In the genomic region with DNA sequence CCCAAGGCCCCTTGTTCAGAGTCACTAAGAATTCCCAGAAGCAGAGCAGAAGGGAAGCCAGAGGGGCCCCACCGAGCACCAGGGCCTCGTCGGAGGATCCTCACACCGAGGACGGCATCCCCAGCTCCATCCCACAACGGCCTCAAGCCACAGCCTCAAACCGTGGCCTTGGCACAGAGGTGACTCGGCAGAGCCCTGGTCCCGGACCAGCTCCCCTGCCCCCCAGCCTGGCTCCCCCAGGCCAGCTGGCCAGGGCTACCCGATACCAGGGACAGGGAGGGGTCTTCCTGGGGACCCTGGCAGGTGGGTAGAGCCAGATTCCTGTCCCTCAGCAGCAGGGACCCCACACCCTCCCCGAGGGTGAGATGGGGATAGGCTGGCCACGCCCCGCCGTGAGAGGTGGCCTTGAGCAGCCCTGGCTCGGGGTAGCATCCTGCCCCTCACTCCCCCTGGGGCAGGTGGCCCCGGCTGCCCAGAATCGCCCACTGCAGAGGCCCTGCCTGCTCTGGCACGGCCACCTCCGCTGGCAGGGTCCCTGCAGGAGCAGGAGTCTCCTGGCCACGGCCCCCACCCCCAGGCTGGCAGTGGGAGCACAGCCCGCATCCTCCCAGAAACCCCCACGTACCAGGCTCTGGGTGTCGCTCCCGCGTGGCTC, we compare ENCODE assay signal across 22 cellular contexts. TPM values are rescaled to one million over a fixed set of nuclear protein-coding genes. Genes with fewer than 3 reads are reported as not detected.
A peak's percentile ranks its signal among the peaks of the same experiment; 100 is the strongest.
DNase-seq lines count a peak whose midpoint lies in the region; ATAC-seq and TF ChIP-seq lines count a peak whose summit lies in the region.
"Had no signal": no experiment of that assay in that cellular context is flagged by ENCODE, and none has a peak within 500 bp of the region (broad histone marks: within the 10 kb centered on the region; RNA-seq: fewer than 3 reads in every experiment).

No MANE protein-coding gene starts in this region.

- no peak overlapping the region for H3K27ac Mint-ChIP-seq in activated naive CD8-positive, alpha-beta T cell treated with anti-CD3 and anti-CD28 coated beads, Interleukin-2, amount 10 ng/mL, durations not matched to agents 7 days and 5 days
- H3K27ac Mint-ChIP-seq in activated naive CD8-positive, alpha-beta T cell treated with anti-CD3 and anti-CD28 coated beads for 36 hours: no peak overlapping the region
- peak overlapping the region; percentile 71 to 90 for H3K27ac Mint-ChIP-seq in natural killer cell
- H3K27ac Mint-ChIP-seq: activated CD4-positive, alpha-beta memory T cell treated with anti-CD3 and anti-CD28 coated beads, Interleukin-2, amount 10 ng/mL, durations not matched to agents 7 days and 5 days; activated naive CD4-positive, alpha-beta T cell treated with anti-CD3 and anti-CD28 coated beads, Interleukin-2, amount 50 U/mL, for 24 hours had no signal

- no peaks in the 10 kb centered on the region for H3K36me3 ChIP-seq in esophagus muscularis mucosa
- no peaks in the 10 kb centered on the region for H3K36me3 ChIP-seq in tibial nerve
- H3K36me3 ChIP-seq in uterus: no peaks in the 10 kb centered on the region

- H3K4me3 ChIP-seq in esophagus muscularis mucosa (peak overlapping the region; percentile 34 to 48 (median 38)), tibial nerve (peak overlapping the region; percentile 7 to 31 (median 22)), uterus (no peak overlapping the region)
- H3K4me3 ChIP-seq: body of pancreas had no signal

- no peaks in the 10 kb centered on the region for H3K9me3 Mint-ChIP-seq in activated naive CD8-positive, alpha-beta T cell treated with anti-CD3 and anti-CD28 coated beads, Interleukin-2, amount 10 ng/mL, durations not matched to agents 7 days and 5 days
- H3K9me3 Mint-ChIP-seq in activated naive CD8-positive, alpha-beta T cell treated with anti-CD3 and anti-CD28 coated beads for 36 hours: no peaks in the 10 kb centered on the region
- H3K9me3 Mint-ChIP-seq in natural killer cell: no peaks in the 10 kb centered on the region
- H3K9me3 Mint-ChIP-seq: activated CD4-positive, alpha-beta memory T cell treated with anti-CD3 and anti-CD28 coated beads, Interleukin-2, amount 10 ng/mL, durations not matched to agents 7 days and 5 days; activated naive CD4-positive, alpha-beta T cell treated with anti-CD3 and anti-CD28 coated beads, Interleukin-2, amount 50 U/mL, for 24 hours; activated T-cell treated with anti-CD3 and anti-CD28 coated beads, Interleukin-2, amount 50 U/mL, for 4 hours had no signal

- DNase-seq in activated naive CD8-positive, alpha-beta T cell treated with anti-CD3 and anti-CD28 coated beads, Interleukin-2, amount 10 ng/mL, durations not matched to agents 7 days and 5 days: peak; percentile 36
- no peak for DNase-seq in activated naive CD8-positive, alpha-beta T cell treated with anti-CD3 and anti-CD28 coated beads for 36 hours
- no peak for DNase-seq in esophagus muscularis mucosa (ENCODE audit: extremely low spot score)
- no peak for DNase-seq in natural killer cell
- DNase-seq in tibial nerve (ENCODE audit: low spot score in 2 of 2): no peak
- no peak for DNase-seq in uterus
- DNase-seq: activated CD4-positive, CD25-positive, alpha-beta regulatory T cell; activated T-cell treated with anti-CD3 and anti-CD28 coated beads, Interleukin-2, amount 50 U/mL, for 4 hours; erythroblast; mesendoderm; NCI-H187; stimulated activated CD4-positive, alpha-beta T cell treated with anti-CD3 and anti-CD28 coated beads, Interleukin-15, amount 100 ng/mL, for 24 hours; T-helper 9 cell; trophoblast cell had no signal

- no peaks in the 10 kb centered on the region for H3K9me3 ChIP-seq in esophagus muscularis mucosa
- H3K9me3 ChIP-seq in tibial nerve: no peaks in the 10 kb centered on the region
- no peaks in the 10 kb centered on the region for H3K9me3 ChIP-seq in uterus
- H3K9me3 ChIP-seq: body of pancreas had no signal

- peaks cover 5% of the 10 kb centered on the region for H3K27me3 Mint-ChIP-seq in activated naive CD8-positive, alpha-beta T cell treated with anti-CD3 and anti-CD28 coated beads, Interleukin-2, amount 10 ng/mL, durations not matched to agents 7 days and 5 days
- H3K27me3 Mint-ChIP-seq in activated naive CD8-positive, alpha-beta T cell treated with anti-CD3 and anti-CD28 coated beads for 36 hours: peaks cover 16% of the 10 kb centered on the region
- peaks cover 0 to 4% of the 10 kb centered on the region in 2 donors for H3K27me3 Mint-ChIP-seq in natural killer cell (ENCODE audit: low read depth in 2 of 2)
- H3K27me3 Mint-ChIP-seq: activated naive CD4-positive, alpha-beta T cell treated with anti-CD3 and anti-CD28 coated beads, Interleukin-2, amount 50 U/mL, for 24 hours had no signal

- H3K4me1 ChIP-seq in esophagus muscularis mucosa (peaks cover under 1 to 17% (median 13%) of the 10 kb centered on the region in 4 donors), tibial nerve (peaks cover 0 to 28% (median 0%) of the 10 kb centered on the region in 4 donors), uterus (no peaks in the 10 kb centered on the region)

- peak; percentile 19 for ATAC-seq in activated naive CD8-positive, alpha-beta T cell treated with anti-CD3 and anti-CD28 coated beads, Interleukin-2, amount 10 ng/mL, durations not matched to agents 7 days and 5 days (ENCODE audit: low read depth)
- ATAC-seq in natural killer cell: peak; percentile 19 to 40 (median 38)
- ATAC-seq in HG03025 (IDR thresholded peaks at IDR 0.05; ENCODE audit: low FRiP score, unreplicated experiment): no peak
- no peak for ATAC-seq in GM21576 (IDR thresholded peaks at IDR 0.05; ENCODE audit: unreplicated experiment)
- ATAC-seq: body of pancreas, SK-N-SH treated with all-trans-retinoic acid at 6 μM for 48 hours had no signal

- TF ChIP-seq POLR2A in esophagus muscularis mucosa (IDR thresholded peaks at IDR 0.05; ENCODE audit: low read depth) (no peak), tibial nerve (IDR thresholded peaks at IDR 0.05) (no peak), uterus (IDR thresholded peaks at IDR 0.05) (no peak)

- TF ChIP-seq EP300 in esophagus muscularis mucosa (IDR thresholded peaks at IDR 0.05): no peak
- no peak for TF ChIP-seq EP300 in tibial nerve (IDR thresholded peaks at IDR 0.05)

- intact Hi-C loops in esophagus muscularis mucosa (cut with DNase I): no loop called here
- intact Hi-C loops in natural killer cell (cut with micrococcal nuclease): no loop called here
- intact Hi-C loops in uterus (cut with DNase I; ENCODE audit: low total_unique reads): no loop called here

- no peak overlapping the region for H3K4me3 Mint-ChIP-seq in activated naive CD8-positive, alpha-beta T cell treated with anti-CD3 and anti-CD28 coated beads, Interleukin-2, amount 10 ng/mL, durations not matched to agents 7 days and 5 days
- no peak overlapping the region for H3K4me3 Mint-ChIP-seq in activated naive CD8-positive, alpha-beta T cell treated with anti-CD3 and anti-CD28 coated beads for 36 hours
- H3K4me3 Mint-ChIP-seq in natural killer cell: peak overlapping the region; percentile 31
- H3K4me3 Mint-ChIP-seq: activated CD4-positive, alpha-beta memory T cell treated with anti-CD3 and anti-CD28 coated beads, Interleukin-2, amount 10 ng/mL, durations not matched to agents 7 days and 5 days; activated T-cell treated with anti-CD3 and anti-CD28 coated beads, Interleukin-2, amount 50 U/mL, for 4 hours had no signal

- H3K4me1 Mint-ChIP-seq in activated naive CD8-positive, alpha-beta T cell treated with anti-CD3 and anti-CD28 coated beads, Interleukin-2, amount 10 ng/mL, durations not matched to agents 7 days and 5 days: no peaks in the 10 kb centered on the region
- no peaks in the 10 kb centered on the region for H3K4me1 Mint-ChIP-seq in activated naive CD8-positive, alpha-beta T cell treated with anti-CD3 and anti-CD28 coated beads for 36 hours
- peaks cover 4 to 18% of the 10 kb centered on the region in 2 donors for H3K4me1 Mint-ChIP-seq in natural killer cell
- H3K4me1 Mint-ChIP-seq: activated CD4-positive, alpha-beta memory T cell treated with anti-CD3 and anti-CD28 coated beads, Interleukin-2, amount 10 ng/mL, durations not matched to agents 7 days and 5 days had no signal

- POLR2A ChIA-PET in activated naive CD8-positive, alpha-beta T cell treated with anti-CD3 and anti-CD28 coated beads, Interleukin-2, amount 10 ng/mL, durations not matched to agents 7 days and 5 days (lab: Charles Lee): no interaction called here

- WGBS in esophagus muscularis mucosa: 92% methylated on average over 9 of the region's 25 CpGs
- 70 to 71% methylated on average over 11 of the region's 25 CpGs for WGBS in tibial nerve, 2 donors

- TF ChIP-seq CTCF in esophagus muscularis mucosa (IDR thresholded peaks at IDR 0.05) (no peak), natural killer cell (IDR thresholded peaks at IDR 0.05) (no peak), tibial nerve (IDR thresholded peaks at IDR 0.05) (no peak), uterus (IDR thresholded peaks at IDR 0.05) (no peak)

- peaks cover 0 to 4% (median 0%) of the 10 kb centered on the region in 4 donors for H3K27me3 ChIP-seq in esophagus muscularis mucosa
- H3K27me3 ChIP-seq in tibial nerve: no peaks in the 10 kb centered on the region
- no peaks in the 10 kb centered on the region for H3K27me3 ChIP-seq in uterus
- H3K27me3 ChIP-seq: body of pancreas had no signal

- H3K27ac ChIP-seq in esophagus muscularis mucosa (replicated peaks in 1 of 4): peak overlapping the region in 1 of 4 donors; percentile 30
- H3K27ac ChIP-seq in tibial nerve: peak overlapping the region; percentile 28 to 60 (median 33)
- peak overlapping the region in 1 of 2 donors; percentile 15 for H3K27ac ChIP-seq in uterus

- no peaks in the 10 kb centered on the region for H3K36me3 Mint-ChIP-seq in activated naive CD8-positive, alpha-beta T cell treated with anti-CD3 and anti-CD28 coated beads, Interleukin-2, amount 10 ng/mL, durations not matched to agents 7 days and 5 days
- H3K36me3 Mint-ChIP-seq in activated naive CD8-positive, alpha-beta T cell treated with anti-CD3 and anti-CD28 coated beads for 36 hours: no peaks in the 10 kb centered on the region
- H3K36me3 Mint-ChIP-seq in natural killer cell: no peaks in the 10 kb centered on the region
- H3K36me3 Mint-ChIP-seq: activated naive CD4-positive, alpha-beta T cell treated with anti-CD3 and anti-CD28 coated beads, Interleukin-2, amount 50 U/mL, for 24 hours had no signal

RNA-seq across cellular contexts. Expression of a gene that starts 5.6 kb away (rescaled TPM):
- not detected for total RNA-seq in activated naive CD8-positive, alpha-beta T cell treated with anti-CD3 and anti-CD28 coated beads, Interleukin-2, amount 10 ng/mL, durations not matched to agents 7 days and 5 days
- not detected for total RNA-seq in activated naive CD8-positive, alpha-beta T cell treated with anti-CD3 and anti-CD28 coated beads for 36 hours
- total RNA-seq in esophagus muscularis mucosa (not detected), natural killer cell (not detected), tibial nerve (not detected), uterus (not detected)
- total RNA-seq: A172; activated CD4-positive, alpha-beta memory T cell treated with anti-CD3 and anti-CD28 coated beads, Interleukin-2, amount 10 ng/mL, durations not matched to agents 7 days and 5 days; activated T-cell treated with anti-CD3 and anti-CD28 coated beads, Interleukin-2, amount 50 U/mL, for 4 hours; body of pancreas; renal cortical epithelial cell had no signal

RNA-seq across cellular contexts. Expression of a gene that starts 6.3 kb away (rescaled TPM):
- total RNA-seq in activated naive CD8-positive, alpha-beta T cell treated with anti-CD3 and anti-CD28 coated beads, Interleukin-2, amount 10 ng/mL, durations not matched to agents 7 days and 5 days: 1 to 10 TPM; 1.2 to 1.4 TPM
- total RNA-seq in activated naive CD8-positive, alpha-beta T cell treated with anti-CD3 and anti-CD28 coated beads for 36 hours: under 1 TPM; 0.21 to 0.26 TPM
- total RNA-seq in esophagus muscularis mucosa: 10 to 100 TPM; 13.7 to 24.6 (median 16.0) TPM
- 10 to 100 TPM in 2 of 3 donors, 1 to 10 TPM in 1; 8.5 to 13.7 (median 10.4) TPM for total RNA-seq in natural killer cell
- total RNA-seq in tibial nerve: 100 to 1,000 TPM; 247 to 385 (median 322) TPM
- total RNA-seq in uterus: 1 to 10 TPM in 2 of 4 donors, under 1 TPM in 2; 0.51 to 5.9 (median 3.0) TPM

Comparison
In these comparisons a context has a peak if more than half of its experiments do, and no peak if none do; other contexts are left out.
1. ATAC-seq: peak in activated naive CD8-positive, alpha-beta T cell treated with anti-CD3 and anti-CD28 coated beads, Interleukin-2, amount 10 ng/mL, durations not matched to agents 7 days and 5 days (single experiment) and natural killer cell (3 of 3); none in HG03025 (single experiment) and GM21576 (single experiment).
2. H3K27ac Mint-ChIP-seq: peak in natural killer cell (2 of 2); none in activated naive CD8-positive, alpha-beta T cell treated with anti-CD3 and anti-CD28 coated beads, Interleukin-2, amount 10 ng/mL, durations not matched to agents 7 days and 5 days (single experiment) and activated naive CD8-positive, alpha-beta T cell treated with anti-CD3 and anti-CD28 coated beads for 36 hours (single experiment).
3. H3K4me3 ChIP-seq: peak in esophagus muscularis mucosa (4 of 4) and tibial nerve (4 of 4); none in uterus (0 of 2).
4. RNA of a gene that starts 6.3 kb away (total RNA-seq): 247 to 385 TPM in tibial nerve; 13.7 to 24.6 TPM in esophagus muscularis mucosa, 8.5 to 13.7 TPM in natural killer cell, 0.51 to 5.9 TPM in uterus, 1.2 to 1.4 TPM in activated naive CD8-positive, alpha-beta T cell treated with anti-CD3 and anti-CD28 coated beads, Interleukin-2, amount 10 ng/mL, durations not matched to agents 7 days and 5 days and 0.21 to 0.26 TPM in activated naive CD8-positive, alpha-beta T cell treated with anti-CD3 and anti-CD28 coated beads for 36 hours; every median in the first group is over 4 times any median in the second.